Comparison of ENCODE assay signal across 9 cellular contexts in the genomic region with DNA sequence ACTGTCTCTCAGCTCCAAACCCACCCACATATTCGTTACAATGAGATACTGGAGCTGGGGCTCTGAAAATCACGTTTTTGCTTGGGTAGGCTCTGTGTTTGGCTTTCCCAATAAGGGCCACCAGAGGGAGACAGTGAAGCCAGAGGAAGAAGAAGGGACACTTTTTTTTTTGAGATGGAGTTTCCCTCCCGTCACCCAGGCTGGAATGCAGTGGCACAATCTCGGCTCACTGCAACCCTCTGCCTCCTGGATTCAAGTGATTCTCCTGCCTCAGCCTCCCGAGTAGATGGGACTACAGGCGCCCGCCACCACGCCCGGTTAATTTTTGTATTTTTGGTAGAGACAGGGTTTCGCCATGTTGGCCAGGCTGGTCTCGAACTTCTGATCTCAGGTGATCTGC. TPM values are rescaled to one million over a fixed set of nuclear protein-coding genes. Genes with fewer than 3 reads are reported as not detected.
DNase-seq lines count a peak whose midpoint lies in the region; ATAC-seq and TF ChIP-seq lines count a peak whose summit lies in the region.
"Not testable (repeated sequence)": the region's sequence is repeated elsewhere in the genome, so short reads cannot be mapped to it uniquely, and the experiment has no call there.
"Had no signal": no experiment of that assay in that cellular context is flagged by ENCODE, and none has a peak within 500 bp of the region (broad histone marks: within the 10 kb centered on the region; RNA-seq: fewer than 3 reads in every experiment).

No MANE protein-coding gene starts in this region.

- H3K27ac Mint-ChIP-seq in activated T-cell treated with anti-CD3 and anti-CD28 coated beads, Interleukin-2, amount 50 U/mL, for 72 hours; endothelial cell (ENCODE audit: unreplicated experiment): not testable (repeated sequence)

- not testable (repeated sequence) for H3K36me3 ChIP-seq in right lobe of liver

- TF ChIP-seq CTCF in endothelial cell (IDR thresholded peaks at IDR 0.05; ENCODE audit: unreplicated experiment) (peak; percentile 72), right lobe of liver (IDR thresholded peaks at IDR 0.05) (peak; percentile 63 to 77 (median 66))

- peaks cover 0 to 33% (median 9%) of the 10 kb centered on the region in 4 donors for H3K4me1 ChIP-seq in right lobe of liver

- DNase-seq in Ammon's horn (ENCODE audit: low spot score) (peak; percentile 74), GM19240 (ENCODE audit: insufficient read length, low spot score) (peak; percentile 83), NCI-H2029 (lab: John Stamatoyannopoulos, UW) (peak; percentile 15), SW 1271 (lab: John Stamatoyannopoulos, UW) (peak; percentile 24 to 41), endothelial cell (ENCODE audit: low spot score) (peak; percentile 64), right lobe of liver (peak in 1 of 3 donors; percentile 41)
- peak; percentile 77 to 80 for DNase-seq in activated T-cell treated with anti-CD3 and anti-CD28 coated beads, Interleukin-2, amount 50 U/mL, for 72 hours
- DNase-seq in stimulated activated CD4-positive, alpha-beta T cell treated with anti-CD3 and anti-CD28 coated beads, Interleukin-1b, Interleukin-23, amount 100 ng/mL, for 48 hours = peak; percentile 76

- H3K36me3 Mint-ChIP-seq in activated T-cell treated with anti-CD3 and anti-CD28 coated beads, Interleukin-2, amount 50 U/mL, for 72 hours (ENCODE audit: insufficient read depth in 2 of 2); endothelial cell (ENCODE audit: low read depth, unreplicated experiment): not testable (repeated sequence)

- not testable (repeated sequence) for H3K9me3 ChIP-seq in right lobe of liver

- peaks cover 27% of the 10 kb centered on the region for H3K4me1 Mint-ChIP-seq in activated T-cell treated with anti-CD3 and anti-CD28 coated beads, Interleukin-2, amount 50 U/mL, for 72 hours (ENCODE audit: low read depth)
- not testable (repeated sequence) for H3K4me1 Mint-ChIP-seq in endothelial cell (ENCODE audit: unreplicated experiment)

- H3K4me3 Mint-ChIP-seq in activated T-cell treated with anti-CD3 and anti-CD28 coated beads, Interleukin-2, amount 50 U/mL, for 72 hours = peak overlapping the region; percentile 32 to 56
- not testable (repeated sequence) for H3K4me3 Mint-ChIP-seq in endothelial cell (ENCODE audit: unreplicated experiment)

- not testable (repeated sequence) for H3K4me3 ChIP-seq in right lobe of liver

- not testable (repeated sequence) for H3K27me3 ChIP-seq in right lobe of liver

- WGBS in right lobe of liver (ENCODE audit: insufficient coverage, low coverage, low lambda C conversion rate, missing lambda C conversion rate) = 0% methylated on average over 3 of the region's 11 CpGs

- not testable (repeated sequence) for H3K9me3 Mint-ChIP-seq in activated T-cell treated with anti-CD3 and anti-CD28 coated beads, Interleukin-2, amount 50 U/mL, for 72 hours; endothelial cell (ENCODE audit: unreplicated experiment)

- not testable (repeated sequence) for TF ChIP-seq POLR2A in right lobe of liver (IDR thresholded peaks at IDR 0.05)

- peak overlapping the region in 2 of 3 donors; percentile 77 to 78 for H3K27ac ChIP-seq in right lobe of liver

- H3K27me3 Mint-ChIP-seq in activated T-cell treated with anti-CD3 and anti-CD28 coated beads, Interleukin-2, amount 50 U/mL, for 72 hours (ENCODE audit: low read depth); endothelial cell (ENCODE audit: unreplicated experiment): not testable (repeated sequence)

- peak; percentile 65 to 73 for ATAC-seq in activated T-cell treated with anti-CD3 and anti-CD28 coated beads, Interleukin-2, amount 50 U/mL, for 72 hours (replicated peaks in 1 of 2)
- ATAC-seq in right lobe of liver = peak; percentile 72 to 81 (median 78)

- intact Hi-C loops in right lobe of liver (cut with DNase I) = loop anchor here (10.0 kb wide), 1 partner anchor 65 kb away; no protein-coding TSS in a partner anchor

RNA-seq across cellular contexts. Expression of a gene that starts 16.4 kb away (rescaled TPM):
- total RNA-seq in activated T-cell treated with anti-CD3 and anti-CD28 coated beads, Interleukin-2, amount 50 U/mL, for 72 hours = 10 to 100 TPM; 64.4 to 80.2 TPM
- total RNA-seq in endothelial cell (ENCODE audit: unreplicated experiment) = 32.4 TPM
- total RNA-seq in right lobe of liver = 10 to 100 TPM in 5 of 6 experiments, 1 to 10 TPM in 1; 9.6 to 16.9 (median 14.1) TPM

RNA-seq across cellular contexts. Expression of a gene that starts 22.4 kb away (rescaled TPM):
- total RNA-seq in activated T-cell treated with anti-CD3 and anti-CD28 coated beads, Interleukin-2, amount 50 U/mL, for 72 hours = 10 to 100 TPM; 19.4 to 20.0 TPM
- total RNA-seq in endothelial cell (ENCODE audit: unreplicated experiment) = 7.6 TPM
- total RNA-seq in right lobe of liver = 10 to 100 TPM; 13.2 to 27.8 (median 19.2) TPM

RNA-seq across cellular contexts. Expression of a gene that starts 52.8 kb away (rescaled TPM):
- total RNA-seq in activated T-cell treated with anti-CD3 and anti-CD28 coated beads, Interleukin-2, amount 50 U/mL, for 72 hours = 1 to 10 TPM in 1 of 2 donors, under 1 TPM in 1; 0.86 to 2.2 TPM
- total RNA-seq in endothelial cell (ENCODE audit: unreplicated experiment) = 0.54 TPM
- 1 to 10 TPM in 3 of 6 experiments, not detected in 3; 2.2 to 2.5 (median 2.5) TPM for total RNA-seq in right lobe of liver
- total RNA-seq: glomerular endothelial cell had no signal
